Comparison of ENCODE assay signal across 2 cellular contexts in genomic region chr7:84354866-84355265, GRCh38.
TF ChIP-seq lines count a peak whose summit lies in the region.

No MANE protein-coding gene starts in this region.

TF ChIP-seq in HCT116, 20 proteins besides CTCF, POLR2A, EP300 and RAD21 (continued from another document):
- TF ChIP-seq ZFX (IDR thresholded peaks at IDR 0.05) (no peak), ELF1 (IDR thresholded peaks at IDR 0.05; ENCODE audit: borderline replicate concordance, low read depth) (no peak)

TF ChIP-seq in neural cell, 6 proteins besides CTCF, POLR2A, EP300 and RAD21 (continued from another document):
- TF ChIP-seq REST (IDR thresholded peaks at IDR 0.05; ENCODE audit: borderline replicate concordance) (no peak), MXI1 (conservative IDR thresholded peaks at IDR 0.05; ENCODE audit: poor library complexity, severe bottlenecking) (no peak)
